In genomic region chr22:31628969-31629723, GRCh38 we compare ENCODE assay signal across 10 cellular contexts. TPM values are rescaled to one million over a fixed set of nuclear protein-coding genes. Genes with fewer than 3 reads are reported as not detected.
A peak's percentile ranks its signal among the peaks of the same experiment; 100 is the strongest.
DNase-seq lines count a peak whose midpoint lies in the region; ATAC-seq and TF ChIP-seq lines count a peak whose summit lies in the region.
"Had no signal": no experiment of that assay in that cellular context is flagged by ENCODE, and none has a peak within 500 bp of the region (broad histone marks: within the 10 kb centered on the region; RNA-seq: fewer than 3 reads in every experiment).

No MANE protein-coding gene starts in this region.

- H3K36me3 ChIP-seq in DND-41 (ENCODE audit: insufficient read depth, low read length) = peaks cover 37% of the 10 kb centered on the region
- H3K36me3 ChIP-seq in OCI-LY3 (replicated peaks; ENCODE audit: low read depth, low read length) = peaks cover 5% of the 10 kb centered on the region
- H3K36me3 ChIP-seq: ovary had no signal

- H3K27me3 ChIP-seq in DND-41 (ENCODE audit: insufficient read depth, low read length, poor library complexity) (no peaks in the 10 kb centered on the region), OCI-LY3 (ENCODE audit: low read depth, low read length) (no peaks in the 10 kb centered on the region)
- H3K27me3 ChIP-seq: ovary had no signal

- H3K27me3 Mint-ChIP-seq in dendritic cell treated with granulocyte-macrophage colony-stimulating factor and Interleukin-4, amounts not matched to agents 40 ng/mL and 50 ng/mL, for 4 days = no peaks in the 10 kb centered on the region
- no peaks in the 10 kb centered on the region for H3K27me3 Mint-ChIP-seq in osteocyte (ENCODE audit: unreplicated experiment)

- H3K4me2 ChIP-seq in DND-41 (ENCODE audit: insufficient read depth, low read length) = peak overlapping the region; percentile 81
- H3K4me2 ChIP-seq in OCI-LY3 (ENCODE audit: low read length) = peak overlapping the region; percentile 97

- peaks cover 65% of the 10 kb centered on the region for H4K20me1 ChIP-seq in DND-41 (ENCODE audit: insufficient read depth, low read length)
- H4K20me1 ChIP-seq in OCI-LY3 (ENCODE audit: insufficient read depth, low read length) = peaks cover 60% of the 10 kb centered on the region

- peak overlapping the region; percentile 73 for H3K9ac ChIP-seq in DND-41 (ENCODE audit: low read depth, low read length)
- 0 out of 2 replicates have a peak overlapping the region, but pooled peaks have one; percentile 91 for H3K9ac ChIP-seq in OCI-LY3 (ENCODE audit: low read length)

- peak overlapping the region; percentile 78 for H3K27ac Mint-ChIP-seq in dendritic cell treated with granulocyte-macrophage colony-stimulating factor and Interleukin-4, amounts not matched to agents 40 ng/mL and 50 ng/mL, for 4 days
- peak overlapping the region; percentile 34 for H3K27ac Mint-ChIP-seq in osteocyte (ENCODE audit: unreplicated experiment)

- H3K9me3 ChIP-seq in DND-41 (ENCODE audit: insufficient read depth, low read length, severe bottlenecking) = no peaks in the 10 kb centered on the region
- H3K9me3 ChIP-seq in OCI-LY3 (ENCODE audit: insufficient read depth, low read length) = no peaks in the 10 kb centered on the region
- H3K9me3 ChIP-seq: ovary had no signal

- H3K36me3 Mint-ChIP-seq in dendritic cell treated with granulocyte-macrophage colony-stimulating factor and Interleukin-4, amounts not matched to agents 40 ng/mL and 50 ng/mL, for 4 days (ENCODE audit: low read depth) = peaks cover 77% of the 10 kb centered on the region
- H3K36me3 Mint-ChIP-seq in osteocyte (ENCODE audit: unreplicated experiment) = peaks cover 2% of the 10 kb centered on the region

- peak overlapping the region; percentile 14 for H3K4me3 Mint-ChIP-seq in dendritic cell treated with granulocyte-macrophage colony-stimulating factor and Interleukin-4, amounts not matched to agents 40 ng/mL and 50 ng/mL, for 4 days
- H3K4me3 Mint-ChIP-seq in osteocyte (ENCODE audit: unreplicated experiment) = peak overlapping the region; percentile 88

- H3K27ac ChIP-seq in DND-41 (ENCODE audit: low read length) = peak overlapping the region; percentile 74; the same call in 1 of the 2 replicates
- no peak overlapping the region for H3K27ac ChIP-seq in OCI-LY3 (ENCODE audit: low read length)

- H3K4me3 ChIP-seq in DND-41 (ENCODE audit: low read depth in 1 of 2, low read length in 2 of 2) = peak overlapping the region; percentile 49 to 70; a peak in 3 of 4 replicates
- peak overlapping the region; percentile 95 for H3K4me3 ChIP-seq in OCI-LY3 (ENCODE audit: low read length)

- intact Hi-C loops in dendritic cell treated with granulocyte-macrophage colony-stimulating factor and Interleukin-4, amounts not matched to agents 40 ng/mL and 50 ng/mL, for 4 days (cut with micrococcal nuclease) = no loop called here

- DNase-seq in DND-41 = no peak
- no peak for DNase-seq in osteocyte (ENCODE audit: extremely low spot score, unreplicated experiment)
- no peak for DNase-seq in COLO829 (ENCODE audit: low spot score)
- DNase-seq in NCI-H1694 (lab: John Stamatoyannopoulos, UW) = no peak
- DNase-seq: NCI-H2081 had no signal

- no peaks in the 10 kb centered on the region for H3K9me3 Mint-ChIP-seq in dendritic cell treated with granulocyte-macrophage colony-stimulating factor and Interleukin-4, amounts not matched to agents 40 ng/mL and 50 ng/mL, for 4 days
- H3K9me3 Mint-ChIP-seq in osteocyte (ENCODE audit: unreplicated experiment) = no peaks in the 10 kb centered on the region

- peaks cover 85% of the 10 kb centered on the region for H3K4me1 Mint-ChIP-seq in dendritic cell treated with granulocyte-macrophage colony-stimulating factor and Interleukin-4, amounts not matched to agents 40 ng/mL and 50 ng/mL, for 4 days (ENCODE audit: low read depth)
- peaks cover 52% of the 10 kb centered on the region for H3K4me1 Mint-ChIP-seq in osteocyte (ENCODE audit: unreplicated experiment)

- H2AFZ ChIP-seq in DND-41 (ENCODE audit: low read depth, low read length) (no peak overlapping the region), OCI-LY3 (ENCODE audit: low read depth, low read length) (no peak overlapping the region)

- H3K4me1 ChIP-seq in DND-41 (ENCODE audit: insufficient read depth, low read length) (peaks cover 45% of the 10 kb centered on the region), OCI-LY3 (ENCODE audit: low read length) (peaks cover 17% of the 10 kb centered on the region)

- peaks cover 79% of the 10 kb centered on the region for H3K79me2 ChIP-seq in DND-41 (ENCODE audit: insufficient read depth, low read length)
- peaks cover 90% of the 10 kb centered on the region for H3K79me2 ChIP-seq in OCI-LY3 (ENCODE audit: low read length)

- TF ChIP-seq CTCF in DND-41 (IDR thresholded peaks at IDR 0.05; ENCODE audit: borderline replicate concordance, extremely low read depth, low read length, poor library complexity, severe bottlenecking) = peak; percentile 38
- TF ChIP-seq CTCF in OCI-LY3 (IDR thresholded peaks at IDR 0.05; ENCODE audit: low read depth, low read length) = peak; percentile 47
- TF ChIP-seq CTCF in osteocyte (IDR thresholded peaks at IDR 0.05) = no peak

- ATAC-seq in DND-41 (ENCODE audit: insufficient read depth, low read depth) (no peak), HG02588 (IDR thresholded peaks at IDR 0.05; ENCODE audit: unreplicated experiment) (no peak), HG02938 (IDR thresholded peaks at IDR 0.05; ENCODE audit: unreplicated experiment) (no peak)

RNA-seq across cellular contexts. Expression of gene PISD, which starts 32.9 kb away (rescaled TPM):
- total RNA-seq in osteocyte = 32.9 and 36.2 TPM in 2 replicates
